In genomic region chr7:138285129-138285528, GRCh38 we compare ENCODE assay signal across 29 cellular contexts.
"Had no signal": no experiment of that assay in that cellular context is flagged by ENCODE, and none has a peak within 500 bp of the region (broad histone marks: within the 10 kb centered on the region; RNA-seq: fewer than 3 reads in every experiment).

No MANE protein-coding gene starts in this region.

- H3K27me3 ChIP-seq: heart right ventricle, hepatocyte, left lung, sigmoid colon, spleen, thyroid gland, transverse colon, upper lobe of left lung, vagina had no signal

- ATAC-seq: heart right ventricle; left cardiac atrium; left lung; lower lobe of right lung; naive thymus-derived CD8-positive, alpha-beta T cell; right cardiac atrium; stimulated activated memory B cell treated with anti-CD40 and anti-IgM and Interleukin-4, amounts not matched to agents 10 μg/mL and 1 μg/mL and 100 μg/mL, for 72 hours; stimulated activated naive CD8-positive, alpha-beta T cell treated with anti-CD3 and anti-CD28 coated beads, Interleukin-15, amount 100 ng/mL, for 72 hours had no signal

- DNase-seq: heart right ventricle; islet precursor cell; kidney glomerular epithelial cell; left cardiac atrium; left lung; lower lobe of right lung; mammary epithelial cell; mesenchymal stem cell; naive thymus-derived CD8-positive, alpha-beta T cell; nucleus accumbens; posterior cingulate gyrus; retina; right cardiac atrium; sigmoid colon; small intestine; spleen; stimulated activated CD4-positive, alpha-beta T cell treated with anti-CD3 and anti-CD28 coated beads, Interleukin-2, amount 100 ng/mL, for 48 hours; stimulated activated CD4-positive, alpha-beta T cell treated with anti-CD3 and anti-CD28 coated beads, Interleukin-4, amount 100 ng/mL, for 4 hours; stimulated activated CD8-positive, alpha-beta memory T cell treated with anti-CD3 and anti-CD28 coated beads, Interleukin-4, amount 100 ng/mL, for 48 hours; stimulated activated naive CD4-positive, alpha-beta T cell treated with Interleukin-2 at 50 U/mL for 16 hours; stimulated activated naive CD8-positive, alpha-beta T cell treated with anti-CD3 and anti-CD28 coated beads, Interleukin-15, amount 100 ng/mL, for 72 hours; substantia nigra; thyroid gland; transverse colon; upper lobe of left lung had no signal

- H3K9me3 ChIP-seq: prostate gland, thyroid gland, vagina had no signal

- H3K4me3 ChIP-seq: heart right ventricle, hepatocyte, left lung, lower lobe of right lung, prostate gland, sigmoid colon, spleen, thyroid gland, transverse colon, upper lobe of left lung, vagina had no signal

- H3K4me1 ChIP-seq: heart right ventricle, left lung, lower lobe of right lung, prostate gland, sigmoid colon, spleen, thyroid gland, transverse colon, upper lobe of left lung, vagina had no signal

- H3K27ac ChIP-seq: heart right ventricle, left lung, lower lobe of right lung, prostate gland, sigmoid colon, spleen, thyroid gland, transverse colon, upper lobe of left lung, vagina had no signal

- H3K36me3 ChIP-seq: heart right ventricle, left lung, lower lobe of right lung, prostate gland, sigmoid colon, spleen, thyroid gland, transverse colon, upper lobe of left lung, vagina had no signal

- FAIRE-seq: small intestine had no signal
